In the genomic region with DNA sequence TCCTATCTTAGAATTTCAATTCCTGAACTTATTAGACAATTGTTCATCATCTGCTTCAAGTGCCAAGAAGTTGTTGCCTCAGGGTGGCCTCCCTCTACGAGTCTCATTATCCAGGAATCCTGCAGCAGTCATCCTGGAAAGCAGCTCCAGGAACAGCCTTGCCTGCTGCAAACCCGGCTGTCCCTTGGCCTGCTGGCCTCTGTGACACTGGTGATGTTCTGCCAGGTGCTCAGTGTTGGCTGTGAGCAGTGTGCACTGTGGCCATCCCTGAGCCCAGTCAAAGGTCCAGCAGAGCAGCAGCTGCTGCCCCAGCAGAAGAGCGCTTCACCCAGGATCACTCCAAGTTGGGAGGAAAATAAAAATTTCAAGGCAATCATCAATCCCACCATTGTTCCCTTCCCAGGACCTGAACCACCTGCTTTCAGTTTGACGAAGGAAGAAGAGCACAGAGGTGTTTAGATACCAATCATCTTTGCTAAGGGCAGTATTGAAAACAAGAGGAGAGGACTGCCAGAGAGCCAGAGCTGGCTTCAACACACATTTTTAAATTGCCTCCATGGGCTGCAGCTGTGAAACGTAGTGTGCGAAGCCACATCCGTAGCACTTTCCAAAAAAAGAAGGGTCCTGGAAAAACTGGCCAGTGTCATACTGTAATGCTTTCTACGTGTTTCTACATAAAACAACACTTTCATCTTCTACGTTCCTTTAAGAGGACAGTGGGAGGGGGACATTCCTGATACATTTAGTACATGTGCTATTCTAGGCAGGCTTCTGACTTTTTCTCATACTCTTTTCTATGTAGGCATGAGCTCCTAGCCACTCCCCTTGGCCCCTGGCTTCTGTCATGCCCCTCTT, we compare ENCODE assay signal across 12 cellular contexts. TPM values are rescaled to one million over a fixed set of nuclear protein-coding genes. Genes with fewer than 3 reads are reported as not detected.
A peak's percentile ranks its signal among the peaks of the same experiment; 100 is the strongest.
DNase-seq lines count a peak whose midpoint lies in the region; ATAC-seq and TF ChIP-seq lines count a peak whose summit lies in the region.
"Had no signal": no experiment of that assay in that cellular context is flagged by ENCODE, and none has a peak within 500 bp of the region (broad histone marks: within the 10 kb centered on the region; RNA-seq: fewer than 3 reads in every experiment).

No MANE protein-coding gene starts in this region.

- DNase-seq in AG04450 (ENCODE audit: low read depth, low spot score) (no peak), PC-9 (peak; percentile 62 to 70), esophagus muscularis mucosa (ENCODE audit: extremely low spot score) (no peak), myocyte (ENCODE audit: low read depth) (peak; percentile 91), iPS-NIHi7 (ENCODE audit: extremely low spot score) (no peak), NAMALWA (ENCODE audit: low spot score) (no peak), activated gamma-delta T cell (lab: John Stamatoyannopoulos, UW) (no peak)
- no peak for DNase-seq in activated CD4-positive, alpha-beta T cell treated with anti-CD3 and anti-CD28 coated beads for 36 hours
- DNase-seq: NCI-H146 had no signal

- H3K27ac ChIP-seq in AG04450 (ENCODE audit: low read depth, low read length) (peak overlapping the region; percentile 32), PC-9 (no peak overlapping the region), esophagus muscularis mucosa (replicated peaks in 1 of 4) (peak overlapping the region in 3 of 4 donors; percentile 33 to 57 (median 47))
- H3K27ac ChIP-seq: BLaER1, HL-60 had no signal

- H3K27me3 Mint-ChIP-seq in activated CD4-positive, alpha-beta T cell treated with anti-CD3 and anti-CD28 coated beads for 36 hours, result no peaks in the 10 kb centered on the region

- H3K4me1 Mint-ChIP-seq in activated CD4-positive, alpha-beta T cell treated with anti-CD3 and anti-CD28 coated beads for 36 hours, result no peaks in the 10 kb centered on the region

- H3K79me2 ChIP-seq in PC-9 (ENCODE audit: low read depth), result no peaks in the 10 kb centered on the region

- no peak overlapping the region for H3K4me3 ChIP-seq in AG04450 (ENCODE audit: low read depth, low read length)
- H3K4me3 ChIP-seq in PC-9, result no peak overlapping the region
- no peak overlapping the region for H3K4me3 ChIP-seq in esophagus muscularis mucosa
- H3K4me3 ChIP-seq: BLaER1 had no signal

- CTCF ChIA-PET in AG04450 (lab: Charles Lee) (interaction anchor here (1.5 to 2.5 kb wide), 3 partner anchors 93 to 167 kb away, joined by 3 to 9 read pairs (median 6); no protein-coding TSS in a partner anchor), PC-9 (lab: Charles Lee) (no interaction called here)
- CTCF ChIA-PET in activated CD4-positive, alpha-beta T cell treated with anti-CD3 and anti-CD28 coated beads for 36 hours (lab: Charles Lee), result interaction anchor here (0.7 to 1.3 kb wide), 2 partner anchors 43 to 91 kb away, joined by 3 read pairs; no protein-coding TSS in a partner anchor

- POLR2A ChIA-PET in AG04450 (lab: Yijun Ruan, JAX) (interaction anchor here (1.3 kb wide), 1 partner anchor 33 kb away, joined by 3 read pairs; no protein-coding TSS in a partner anchor), PC-9 (lab: Charles Lee; ENCODE audit: unreplicated experiment) (interaction anchor here (0.5 kb wide), 1 partner anchor 1049 kb away, joined by 3 read pairs; no protein-coding TSS in a partner anchor)
- POLR2A ChIA-PET in activated CD4-positive, alpha-beta T cell treated with anti-CD3 and anti-CD28 coated beads for 36 hours (lab: Charles Lee), result no interaction called here

- no peak for TF ChIP-seq EP300 in esophagus muscularis mucosa (IDR thresholded peaks at IDR 0.05)

- H2AFZ ChIP-seq in PC-9, result no peak overlapping the region

- H3K4me3 Mint-ChIP-seq in activated CD4-positive, alpha-beta T cell treated with anti-CD3 and anti-CD28 coated beads for 36 hours, result no peak overlapping the region
- H3K4me3 Mint-ChIP-seq: nephron had no signal

- H3K4me1 ChIP-seq in PC-9 (replicated peaks; ENCODE audit: insufficient read depth), result peaks cover 21% of the 10 kb centered on the region
- peaks cover 14 to 38% (median 19%) of the 10 kb centered on the region in 4 donors for H3K4me1 ChIP-seq in esophagus muscularis mucosa

- H3K9me3 ChIP-seq in AG04450 (ENCODE audit: control insufficient read depth, insufficient read depth, low read length) (no peaks in the 10 kb centered on the region), PC-9 (ENCODE audit: insufficient read depth, low read depth) (no peaks in the 10 kb centered on the region), esophagus muscularis mucosa (no peaks in the 10 kb centered on the region)
- H3K9me3 ChIP-seq: BLaER1 had no signal

- H3K36me3 ChIP-seq in PC-9 (ENCODE audit: low read depth) (no peaks in the 10 kb centered on the region), esophagus muscularis mucosa (no peaks in the 10 kb centered on the region)
- H3K36me3 ChIP-seq: BLaER1 had no signal

- no peaks in the 10 kb centered on the region for H3K36me3 Mint-ChIP-seq in activated CD4-positive, alpha-beta T cell treated with anti-CD3 and anti-CD28 coated beads for 36 hours (ENCODE audit: low read depth)

- H3K27me3 ChIP-seq in AG04450 (ENCODE audit: control insufficient read depth, insufficient read depth, low read length), result no peaks in the 10 kb centered on the region
- H3K27me3 ChIP-seq in PC-9 (ENCODE audit: insufficient read depth, low read depth), result no peaks in the 10 kb centered on the region
- no peaks in the 10 kb centered on the region for H3K27me3 ChIP-seq in esophagus muscularis mucosa
- H3K27me3 ChIP-seq: BLaER1 had no signal

- H3K27ac Mint-ChIP-seq in activated CD4-positive, alpha-beta T cell treated with anti-CD3 and anti-CD28 coated beads for 36 hours, result no peak overlapping the region
- H3K27ac Mint-ChIP-seq: nephron had no signal

- no peaks in the 10 kb centered on the region for H3K9me3 Mint-ChIP-seq in activated CD4-positive, alpha-beta T cell treated with anti-CD3 and anti-CD28 coated beads for 36 hours (ENCODE audit: low read depth)
- H3K9me3 Mint-ChIP-seq: nephron had no signal

- no peak for ATAC-seq in activated CD4-positive, alpha-beta T cell treated with anti-CD3 and anti-CD28 coated beads for 36 hours

- no peaks in the 10 kb centered on the region for H4K20me1 ChIP-seq in PC-9 (ENCODE audit: insufficient read depth)
- H4K20me1 ChIP-seq: BLaER1 had no signal

- WGBS in esophagus muscularis mucosa, result 54% methylated on average over 8 of the region's 9 CpGs

- no peaks in the 10 kb centered on the region; the same call in 1 of the 2 replicates for H3F3A ChIP-seq in PC-9 (ENCODE audit: insufficient read depth, low read depth)

- no TSS peak for BruUV-seq in PC-9 (replicated peaks; lab: Mats Ljungman, UMichigan)

- TF ChIP-seq CTCF in AG04450 (IDR thresholded peaks at IDR 0.05; ENCODE audit: low read depth, low read length) (no peak), PC-9 (conservative IDR thresholded peaks at IDR 0.05) (no peak), esophagus muscularis mucosa (IDR thresholded peaks at IDR 0.05) (no peak)

- 0 out of 2 replicates have a peak overlapping the region, but pooled peaks have one; percentile 31 for H3K4me2 ChIP-seq in PC-9
- H3K4me2 ChIP-seq: BLaER1 had no signal

- H3K9me2 ChIP-seq in PC-9 (ENCODE audit: insufficient read depth), result no peaks in the 10 kb centered on the region

- no peak for TF ChIP-seq POLR2A in esophagus muscularis mucosa (IDR thresholded peaks at IDR 0.05; ENCODE audit: low read depth)

- intact Hi-C loops in PC-9 (cut with micrococcal nuclease; ENCODE audit: unreplicated experiment) (loop anchor here (10.0 kb wide), 1 partner anchor 313 kb away; no protein-coding TSS in a partner anchor), esophagus muscularis mucosa (cut with DNase I) (loop anchor here (10.0 kb wide), 1 partner anchor 567 kb away; no protein-coding TSS in a partner anchor)
- intact Hi-C loops in activated CD4-positive, alpha-beta T cell treated with anti-CD3 and anti-CD28 coated beads for 36 hours (cut with DNase I, micrococcal nuclease), result no loop called here

RNA-seq across cellular contexts. Expression of gene FAM50B, which starts 7.2 kb away (rescaled TPM):
- polyA plus RNA-seq in AG04450 (2011; rRNA removed), result 4.5 and 5.5 TPM in 2 replicates
- 2.0 TPM in 2 replicates for polyA minus RNA-seq in AG04450 (2011; rRNA and poly(A)+ RNA removed)
- total RNA-seq in PC-9 (2021) (14.3 and 16.3 TPM in 2 replicates), esophagus muscularis mucosa (10 to 100 TPM; 12.5 to 26.6 (median 17.6) TPM), myocyte (6.8 and 7.2 TPM in 2 replicates)
- polyA plus RNA-seq in myocyte (2012), result 10.8 TPM
- 10 to 100 TPM in 1 of 2 experiments, 1 to 10 TPM in 1; 8.8 to 10.2 TPM for total RNA-seq in activated CD4-positive, alpha-beta T cell treated with anti-CD3 and anti-CD28 coated beads for 36 hours

Comparison
In these comparisons a context has a peak if more than half of its experiments do, and no peak if none do; other contexts are left out.
1. DNase-seq: peak in PC-9 (2 of 2) and myocyte (single experiment); none in AG04450 (single experiment), esophagus muscularis mucosa (single experiment), iPS-NIHi7 (single experiment), NAMALWA (single experiment), activated CD4-positive, alpha-beta T cell treated with anti-CD3 and anti-CD28 coated beads for 36 hours (single experiment) and activated gamma-delta T cell (single experiment).
2. intact Hi-C loops: an anchor here in PC-9 (10.0 kb wide) and esophagus muscularis mucosa (10.0 kb wide); none called in activated CD4-positive, alpha-beta T cell treated with anti-CD3 and anti-CD28 coated beads for 36 hours.